In the genomic region with DNA sequence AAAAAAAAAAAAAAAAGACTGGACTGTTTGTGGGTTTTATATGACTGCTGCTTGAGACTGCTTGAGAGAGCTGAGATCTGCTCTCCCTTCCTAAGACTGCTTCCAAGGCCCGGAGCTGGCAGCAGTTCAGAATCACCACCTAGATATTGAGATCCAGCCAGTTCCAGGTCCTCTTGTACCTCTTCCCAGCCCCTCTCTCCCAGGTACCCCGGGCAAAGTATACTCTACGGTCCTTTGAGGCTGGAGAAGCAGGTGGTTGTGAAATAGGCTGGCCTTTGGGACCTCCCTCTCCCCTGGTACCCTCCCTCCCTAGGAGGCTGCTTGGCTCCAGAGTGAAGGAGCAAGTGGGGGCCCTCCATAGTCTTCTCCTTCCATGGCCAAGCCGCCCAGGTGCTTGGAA, we compare ENCODE assay signal across 19 cellular contexts. TPM values are rescaled to one million over a fixed set of nuclear protein-coding genes. Genes with fewer than 3 reads are reported as not detected.
DNase-seq lines count a peak whose midpoint lies in the region; ATAC-seq, FAIRE-seq and TF ChIP-seq lines count a peak whose summit lies in the region.
"Had no signal": no experiment of that assay in that cellular context is flagged by ENCODE, and none has a peak within 500 bp of the region (broad histone marks: within the 10 kb centered on the region; RNA-seq: fewer than 3 reads in every experiment).

No MANE protein-coding gene starts in this region.

- no peak for ATAC-seq in K562
- no peak for ATAC-seq in GM18867 (IDR thresholded peaks at IDR 0.05; ENCODE audit: unreplicated experiment)
- ATAC-seq: GM12878 had no signal

- H3F3A ChIP-seq in SK-N-SH (replicated peaks; ENCODE audit: insufficient read depth), result no peaks in the 10 kb centered on the region

- H3K9me3 ChIP-seq in K562 (replicated peaks; ENCODE audit: control insufficient read depth, insufficient read depth, low read depth, low read length), result no peaks in the 10 kb centered on the region
- no peaks in the 10 kb centered on the region for H3K9me3 ChIP-seq in osteoblast (ENCODE audit: low read depth, low read length)
- no peaks in the 10 kb centered on the region for H3K9me3 ChIP-seq in SK-N-SH
- H3K9me3 ChIP-seq: Caco-2 had no signal

- H3K36me3 ChIP-seq in K562 (ENCODE audit: control insufficient read depth, insufficient read depth, low read length) (no peaks in the 10 kb centered on the region), osteoblast (ENCODE audit: insufficient read depth, low read length) (no peaks in the 10 kb centered on the region), SK-N-SH (replicated peaks in 1 of 2; ENCODE audit: control insufficient read depth in 1 of 2, insufficient read depth in 2 of 2, low read length in 1 of 2) (no peaks in the 10 kb centered on the region)

- TF ChIP-seq EP300 in K562 (IDR thresholded peaks at IDR 0.05; ENCODE audit: low read length) (no peak), SK-N-SH (IDR thresholded peaks at IDR 0.05; ENCODE audit: borderline replicate concordance in 1 of 2, low read depth in 1 of 2, low read length in 1 of 2) (no peak)

- WGBS in K562 (ENCODE audit: insufficient coverage, low coverage, missing lambda C conversion rate), result 62% methylated on average over 4 of the region's 4 CpGs
- 61% methylated on average over 2 of the region's 4 CpGs for WGBS in SK-N-SH (ENCODE audit: low lambda C conversion rate)

- H3K79me2 ChIP-seq in K562 (ENCODE audit: control insufficient read depth, insufficient read depth, low read length) (no peaks in the 10 kb centered on the region), osteoblast (ENCODE audit: insufficient read depth, low read length) (no peaks in the 10 kb centered on the region), SK-N-SH (ENCODE audit: insufficient read depth) (no peaks in the 10 kb centered on the region)

- H3K9ac ChIP-seq in K562 (ENCODE audit: insufficient read depth in 1 of 2, low read depth in 2 of 2, low read length in 2 of 2), result peak overlapping the region; percentile 4 to 37; a peak in 1 of 4 replicates
- no peak overlapping the region for H3K9ac ChIP-seq in SK-N-SH

- H3K27ac ChIP-seq in K562 (ENCODE audit: extremely low read depth, low read depth, low read length) (no peak overlapping the region), osteoblast (ENCODE audit: low read depth, low read length) (no peak overlapping the region), SK-N-SH (ENCODE audit: low read depth in 2 of 2, low read length in 1 of 2) (no peak overlapping the region)
- H3K27ac ChIP-seq: C4-2B, HL-60 had no signal

- no peak overlapping the region for H3K4me3 ChIP-seq in K562
- H3K4me3 ChIP-seq in osteoblast (ENCODE audit: insufficient read depth, low read length), result no peak overlapping the region
- no peak overlapping the region for H3K4me3 ChIP-seq in SK-N-SH (ENCODE audit: low read depth in 2 of 2, low read length in 1 of 2)
- H3K4me3 ChIP-seq: GM12878 had no signal

- DNase-seq in DMS79 (lab: John Stamatoyannopoulos, UW) (peak; percentile 66), K562 (ENCODE audit: extremely low read depth in 1 of 4, low spot score in 3 of 4) (no peak), osteoblast (ENCODE audit: insufficient read length, low spot score, missing footprints) (peak; percentile 50), SK-N-SH (no peak)
- DNase-seq in stimulated activated naive CD4-positive, alpha-beta T cell treated with Interleukin-2 at 50 U/mL for 16 hours (lab: John Stamatoyannopoulos, UW), result no peak
- DNase-seq: Caco-2; CD4-positive, alpha-beta T cell; DMS153; DND-41; EL; H9; IMR-90; KBM-7 had no signal

- CTCF ChIA-PET in K562 (lab: Yijun Ruan, JAX; ENCODE audit: low intra/inter-chr PET ratio), result no interaction called here
- CTCF ChIA-PET in SK-N-SH (lab: Yijun Ruan, JAX), result interaction anchor here (0.6 to 16.9 kb wide), 3 partner anchors 88 to 456 kb away, joined by 3 to 299 read pairs (median 4); partner anchors contain the start of gene CCDC9B

- H3K27me3 ChIP-seq in K562 (ENCODE audit: control insufficient read depth in 2 of 2, insufficient read depth in 2 of 2, low read length in 2 of 2) (no peaks in the 10 kb centered on the region), osteoblast (ENCODE audit: insufficient read depth, low read length) (peaks cover 18% of the 10 kb centered on the region), SK-N-SH (ENCODE audit: insufficient read depth) (no peaks in the 10 kb centered on the region)

- H3K9me1 ChIP-seq in K562 (ENCODE audit: control insufficient read depth, insufficient read depth, low read length), result no peaks in the 10 kb centered on the region

- intact Hi-C loops in K562 (cut with micrococcal nuclease), result no loop called here

- H2AFZ ChIP-seq in K562 (ENCODE audit: low read depth, low read length) (no peak overlapping the region), osteoblast (ENCODE audit: low read length) (no peak overlapping the region), SK-N-SH (ENCODE audit: low read depth) (no peak overlapping the region)

- no peak for FAIRE-seq in K562 (lab: Jason Lieb, UNC)
- FAIRE-seq: GM12878, GM19239, H1 had no signal

- TF ChIP-seq RAD21 in K562 (CRISPR knock-in tag; conservative IDR thresholded peaks at IDR 0.05 in 1 of 2, IDR thresholded peaks at IDR 0.05 in 1 of 2) (no peak), SK-N-SH (IDR thresholded peaks at IDR 0.05; ENCODE audit: low read length) (no peak)

- TF ChIP-seq CTCF in K562 (IDR thresholded peaks at IDR 0.05 in 2 of 3, conservative IDR thresholded peaks at IDR 0.05 in 1 of 3; ENCODE audit: insufficient read depth in 2 of 3, low read depth in 1 of 3, low read length in 3 of 3) (no peak), osteoblast (IDR thresholded peaks at IDR 0.05; ENCODE audit: extremely low read depth, low read depth, low read length) (no peak), SK-N-SH (IDR thresholded peaks at IDR 0.05) (no peak)

- peaks cover 28 to 32% of the 10 kb centered on the region in 2 experiments; a peak in 4 of 5 replicates for H3K4me1 ChIP-seq in K562 (replicated peaks in 1 of 2; ENCODE audit: control insufficient read depth in 2 of 2, insufficient read depth in 2 of 2, low read length in 2 of 2)
- peaks cover 2% of the 10 kb centered on the region for H3K4me1 ChIP-seq in osteoblast (ENCODE audit: insufficient read depth, low read length)
- no peaks in the 10 kb centered on the region; a peak in 1 of 4 replicates for H3K4me1 ChIP-seq in SK-N-SH (ENCODE audit: control insufficient read depth in 1 of 2, insufficient read depth in 2 of 2, low read depth in 1 of 2, low read length in 1 of 2)

- H3K9me2 ChIP-seq in SK-N-SH, result no peaks in the 10 kb centered on the region

- TF ChIP-seq POLR2A in K562 (conservative IDR thresholded peaks at IDR 0.05), result no peak

- no TSS peak for BruUV-seq in K562 (replicated peaks; lab: Mats Ljungman, UMichigan)

- POLR2A ChIA-PET in K562 (lab: Yijun Ruan, JAX), result interaction anchor here (0.6 to 3.4 kb wide), 3 partner anchors 11 to 518 kb away, joined by 3 to 16 read pairs (median 4); partner anchors contain the start of gene BAHD1
- POLR2A ChIA-PET in SK-N-SH (lab: Yijun Ruan, JAX), result no interaction called here

- in situ Hi-C loops in K562 (cut with MboI), result loop anchor here (10.0 kb wide), 2 partner anchors 213 to 373 kb away; no protein-coding TSS in a partner anchor

- no peak overlapping the region for H3K4me2 ChIP-seq in K562 (ENCODE audit: insufficient read depth, low read length)
- H3K4me2 ChIP-seq in osteoblast (ENCODE audit: insufficient read depth, low read length), result no peak overlapping the region
- no peak overlapping the region for H3K4me2 ChIP-seq in SK-N-SH

- H4K20me1 ChIP-seq in K562 (replicated peaks; ENCODE audit: control insufficient read depth, insufficient read depth, low read length) (no peaks in the 10 kb centered on the region), osteoblast (ENCODE audit: insufficient read depth, low read length) (no peaks in the 10 kb centered on the region), SK-N-SH (ENCODE audit: insufficient read depth) (no peaks in the 10 kb centered on the region)

RNA-seq across cellular contexts. Expression of gene BAHD1, which starts 12.6 kb away (rescaled TPM):
- 30.6 and 63.4 TPM in 2 replicates for total RNA-seq in K562 (2011; cell fraction: chromatin; rRNA removed; ENCODE audit: low replicate concordance)
- total RNA-seq in K562 (2011; cell fraction: nucleolus; rRNA removed), result 33.2 and 38.7 TPM in 2 replicates
- total RNA-seq in K562 (2011; cell fraction: nucleoplasm; rRNA removed), result 31.7 and 43.1 TPM in 2 replicates
- 15.2 and 20.8 TPM in 2 replicates for total RNA-seq in K562 (2014; rRNA removed)
- total RNA-seq in K562 (2014; rRNA removed; fragmentation: Illumina TruSeq; extraction: Trizol), result 9.7 and 10.3 TPM in 2 replicates
- total RNA-seq in K562 (2015; rRNA removed; fragmentation: Illumina TruSeq; extraction: Trizol), result 11.5 and 12.3 TPM in 2 replicates
- total RNA-seq in K562 (2021), result 33.6 and 38.5 TPM in 2 replicates
- polyA plus RNA-seq in K562 (2011; rRNA removed), result 9.7 and 10.6 TPM in 2 replicates
- 9.1 and 16.4 TPM in 2 replicates for polyA plus RNA-seq in K562 (2011; cell fraction: cytosol; rRNA removed)
- polyA plus RNA-seq in K562 (2011; cell fraction: nucleus; rRNA removed), result 27.1 and 43.2 TPM in 2 replicates
- polyA plus RNA-seq in K562 (2012), result 24.0 and 25.8 TPM in 2 replicates
- 18.4 and 26.4 TPM in 2 replicates for polyA plus RNA-seq in K562 (2014; fragmentation: Illumina TruSeq; extraction: Trizol)
- under 1 TPM; 0.55 to 0.80 TPM for polyA plus RNA-seq in K562 (2014; fragmentation: Nextera tagmentation; extraction: Ambion mirVana)
- polyA plus RNA-seq in K562 (2014; rRNA removed), result 19.0 and 19.4 TPM in 2 replicates
- 7.1 and 10.0 TPM in 2 replicates for polyA minus RNA-seq in K562 (2011; rRNA and poly(A)+ RNA removed)
- polyA minus RNA-seq in K562 (2011; cell fraction: cytosol; rRNA and poly(A)+ RNA removed), result 12.7 TPM in 2 replicates
- 10.5 and 12.2 TPM in 2 replicates for polyA minus RNA-seq in K562 (2011; cell fraction: nucleus; rRNA and poly(A)+ RNA removed)
- total RNA-seq in osteoblast, result 10.0 and 10.5 TPM in 2 replicates
- 4.7 and 5.5 TPM in 2 replicates for polyA plus RNA-seq in SK-N-SH (2012; rRNA removed)
- polyA plus RNA-seq in SK-N-SH (2012; cell fraction: cytosol; rRNA removed), result 3.5 and 5.2 TPM in 2 replicates
- 20.7 and 22.9 TPM in 2 replicates for polyA plus RNA-seq in SK-N-SH (2012; cell fraction: nucleus; rRNA removed)

RNA-seq across cellular contexts. Expression of gene IVD, which starts 22.6 kb away (rescaled TPM):
- total RNA-seq in K562 (2011; cell fraction: chromatin; rRNA removed; ENCODE audit: low replicate concordance), result 26.5 and 47.8 TPM in 2 replicates
- 16.8 and 18.7 TPM in 2 replicates for total RNA-seq in K562 (2011; cell fraction: nucleolus; rRNA removed)
- 20.5 and 23.3 TPM in 2 replicates for total RNA-seq in K562 (2011; cell fraction: nucleoplasm; rRNA removed)
- total RNA-seq in K562 (2014; rRNA removed), result 2.5 and 3.0 TPM in 2 replicates
- 2.2 and 2.4 TPM in 2 replicates for total RNA-seq in K562 (2014; rRNA removed; fragmentation: Illumina TruSeq; extraction: Trizol)
- 1.5 and 2.0 TPM in 2 replicates for total RNA-seq in K562 (2015; rRNA removed; fragmentation: Illumina TruSeq; extraction: Trizol)
- 3.6 and 5.6 TPM in 2 replicates for total RNA-seq in K562 (2021)
- 4.5 and 6.9 TPM in 2 replicates for polyA plus RNA-seq in K562 (2011; rRNA removed)
- polyA plus RNA-seq in K562 (2011; cell fraction: cytosol; rRNA removed), result 2.1 and 4.2 TPM in 2 replicates
- polyA plus RNA-seq in K562 (2011; cell fraction: nucleus; rRNA removed), result 10.5 and 14.0 TPM in 2 replicates
- 1.4 and 3.7 TPM in 2 replicates for polyA plus RNA-seq in K562 (2012)
- 1.1 and 1.4 TPM in 2 replicates for polyA plus RNA-seq in K562 (2014; fragmentation: Illumina TruSeq; extraction: Trizol)
- under 1 TPM; 0.15 to 0.45 TPM for polyA plus RNA-seq in K562 (2014; fragmentation: Nextera tagmentation; extraction: Ambion mirVana)
- 2.9 and 3.5 TPM in 2 replicates for polyA plus RNA-seq in K562 (2014; rRNA removed)
- polyA minus RNA-seq in K562 (2011; rRNA and poly(A)+ RNA removed), result 5.8 and 10.9 TPM in 2 replicates
- polyA minus RNA-seq in K562 (2011; cell fraction: cytosol; rRNA and poly(A)+ RNA removed), result 3.1 and 4.5 TPM in 2 replicates
- 4.6 and 6.7 TPM in 2 replicates for polyA minus RNA-seq in K562 (2011; cell fraction: nucleus; rRNA and poly(A)+ RNA removed)
- 38.6 and 46.3 TPM in 2 replicates for total RNA-seq in osteoblast
- 54.2 and 73.8 TPM in 2 replicates for polyA plus RNA-seq in SK-N-SH (2012; rRNA removed)
- 36.1 and 49.7 TPM in 2 replicates for polyA plus RNA-seq in SK-N-SH (2012; cell fraction: cytosol; rRNA removed)
- 81.3 and 112 TPM in 2 replicates for polyA plus RNA-seq in SK-N-SH (2012; cell fraction: nucleus; rRNA removed)

RNA-seq across cellular contexts. Expression of gene CHST14, which starts 42.6 kb away (rescaled TPM):
- 4.2 and 14.3 TPM in 2 replicates for total RNA-seq in K562 (2011; cell fraction: chromatin; rRNA removed; ENCODE audit: low replicate concordance)
- 18.7 and 22.0 TPM in 2 replicates for total RNA-seq in K562 (2011; cell fraction: nucleolus; rRNA removed)
- 17.9 and 21.1 TPM in 2 replicates for total RNA-seq in K562 (2011; cell fraction: nucleoplasm; rRNA removed)
- 4.0 and 5.6 TPM in 2 replicates for total RNA-seq in K562 (2014; rRNA removed)
- total RNA-seq in K562 (2014; rRNA removed; fragmentation: Illumina TruSeq; extraction: Trizol), result 2.3 and 2.5 TPM in 2 replicates
- 4.6 TPM in 2 replicates for total RNA-seq in K562 (2015; rRNA removed; fragmentation: Illumina TruSeq; extraction: Trizol)
- 11.2 and 12.1 TPM in 2 replicates for total RNA-seq in K562 (2021)
- polyA plus RNA-seq in K562 (2011; rRNA removed), result 4.5 and 6.4 TPM in 2 replicates
- 6.6 and 8.1 TPM in 2 replicates for polyA plus RNA-seq in K562 (2011; cell fraction: cytosol; rRNA removed)
- polyA plus RNA-seq in K562 (2011; cell fraction: nucleus; rRNA removed), result 4.8 and 5.2 TPM in 2 replicates
- polyA plus RNA-seq in K562 (2012), result 12.0 and 17.1 TPM in 2 replicates
- polyA plus RNA-seq in K562 (2014; fragmentation: Illumina TruSeq; extraction: Trizol), result 6.3 and 7.5 TPM in 2 replicates
- polyA plus RNA-seq in K562 (2014; fragmentation: Nextera tagmentation; extraction: Ambion mirVana), result 1 to 10 TPM; 1.6 to 2.3 TPM
- polyA plus RNA-seq in K562 (2014; rRNA removed), result 3.9 and 4.8 TPM in 2 replicates
- 3.1 TPM in 2 replicates for polyA minus RNA-seq in K562 (2011; rRNA and poly(A)+ RNA removed)
- polyA minus RNA-seq in K562 (2011; cell fraction: cytosol; rRNA and poly(A)+ RNA removed), result 6.2 and 11.7 TPM in 2 replicates
- 2.7 and 3.8 TPM in 2 replicates for polyA minus RNA-seq in K562 (2011; cell fraction: nucleus; rRNA and poly(A)+ RNA removed)
- 13.4 and 13.6 TPM in 2 replicates for total RNA-seq in osteoblast
- polyA plus RNA-seq in SK-N-SH (2012; rRNA removed), result 34.2 and 43.2 TPM in 2 replicates
- polyA plus RNA-seq in SK-N-SH (2012; cell fraction: cytosol; rRNA removed), result 24.9 and 34.3 TPM in 2 replicates
- polyA plus RNA-seq in SK-N-SH (2012; cell fraction: nucleus; rRNA removed), result 20.4 and 24.0 TPM in 2 replicates

RNA-seq across cellular contexts. Expression of gene KNSTRN, which starts 45.7 kb away (rescaled TPM):
- total RNA-seq in K562 (2011; cell fraction: chromatin; rRNA removed; ENCODE audit: low replicate concordance), result 84.3 and 130 TPM in 2 replicates
- 50.7 and 57.5 TPM in 2 replicates for total RNA-seq in K562 (2011; cell fraction: nucleolus; rRNA removed)
- total RNA-seq in K562 (2011; cell fraction: nucleoplasm; rRNA removed), result 75.5 and 94.3 TPM in 2 replicates
- total RNA-seq in K562 (2014; rRNA removed) (51.4 and 62.3 TPM in 2 replicates), K562 (2014; rRNA removed; fragmentation: Illumina TruSeq; extraction: Trizol) (88.2 and 99.8 TPM in 2 replicates), K562 (2015; rRNA removed; fragmentation: Illumina TruSeq; extraction: Trizol) (85.8 and 87.3 TPM in 2 replicates), K562 (2021) (64.3 and 65.7 TPM in 2 replicates), osteoblast (19.9 and 28.6 TPM in 2 replicates)
- polyA plus RNA-seq in K562 (2011; rRNA removed) (59.7 and 80.0 TPM in 2 replicates), K562 (2014; fragmentation: Illumina TruSeq; extraction: Trizol) (74.7 and 75.0 TPM in 2 replicates), K562 (2014; fragmentation: Nextera tagmentation; extraction: Ambion mirVana) (10 to 100 TPM; 48.7 to 66.3 TPM), K562 (2014; rRNA removed) (61.9 and 63.9 TPM in 2 replicates), SK-N-SH (2012; rRNA removed) (25.5 and 29.5 TPM in 2 replicates)
- 30.2 and 32.2 TPM in 2 replicates for polyA plus RNA-seq in K562 (2011; cell fraction: cytosol; rRNA removed)
- polyA plus RNA-seq in K562 (2011; cell fraction: nucleus; rRNA removed), result 38.3 and 42.7 TPM in 2 replicates
- 31.8 and 42.4 TPM in 2 replicates for polyA plus RNA-seq in K562 (2012)
- polyA minus RNA-seq in K562 (2011; rRNA and poly(A)+ RNA removed), result 111 and 131 TPM in 2 replicates
- 29.8 and 39.7 TPM in 2 replicates for polyA minus RNA-seq in K562 (2011; cell fraction: cytosol; rRNA and poly(A)+ RNA removed)
- 19.1 and 47.0 TPM in 2 replicates for polyA minus RNA-seq in K562 (2011; cell fraction: nucleus; rRNA and poly(A)+ RNA removed)
- polyA plus RNA-seq in SK-N-SH (2012; cell fraction: cytosol; rRNA removed), result 33.2 and 34.0 TPM in 2 replicates
- 15.8 and 23.6 TPM in 2 replicates for polyA plus RNA-seq in SK-N-SH (2012; cell fraction: nucleus; rRNA removed)

Comparison
In these comparisons a context has a peak if more than half of its experiments do, and no peak if none do; other contexts are left out.
1. DNase-seq: peak in DMS79 (single experiment) and osteoblast (single experiment); none in K562 (0 of 4), SK-N-SH (single experiment) and stimulated activated naive CD4-positive, alpha-beta T cell treated with Interleukin-2 at 50 U/mL for 16 hours (single experiment).